15 cellular contexts compared by ENCODE assay signal in the genomic region with DNA sequence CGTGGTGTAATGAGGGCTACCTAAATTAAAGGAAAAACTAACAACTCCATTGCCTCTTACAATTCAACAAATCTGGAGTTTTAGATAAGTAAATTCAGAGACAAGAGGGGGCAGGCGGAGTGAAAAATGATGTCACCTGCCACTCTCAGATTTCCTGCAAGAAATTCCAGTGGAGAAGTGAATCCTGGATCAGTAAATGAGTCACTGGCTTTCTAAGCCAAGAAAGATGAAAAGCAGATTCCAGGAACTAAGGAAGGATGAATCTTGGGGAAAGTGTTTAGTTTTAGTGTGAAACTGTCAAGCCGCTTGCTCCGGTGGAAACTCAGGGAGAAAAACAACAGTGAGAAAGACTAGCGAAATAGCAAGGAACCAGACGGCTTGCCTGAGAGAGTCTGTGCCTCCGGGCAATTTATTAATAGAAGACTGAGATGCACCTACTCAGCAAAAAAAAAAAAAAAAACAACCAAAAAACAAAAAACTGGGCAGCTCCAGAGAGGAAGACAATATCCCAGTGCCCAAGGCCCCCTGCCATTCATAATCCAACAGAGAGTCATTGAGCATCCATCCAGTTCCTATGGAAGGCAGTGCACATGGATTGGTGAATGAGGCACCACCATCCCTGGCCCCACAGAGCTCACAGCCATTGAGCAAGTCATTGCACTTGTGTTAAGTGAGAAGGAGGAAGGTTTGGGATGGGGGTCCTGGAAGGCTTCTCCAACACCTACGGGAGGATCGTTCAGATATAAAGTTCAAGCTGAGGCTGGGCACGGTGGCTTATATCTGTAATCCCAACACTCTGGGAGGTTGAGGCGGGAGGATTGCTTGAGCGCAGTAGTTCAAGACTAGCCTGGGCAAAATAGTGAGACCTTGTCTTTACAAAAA. TPM values are rescaled to one million over a fixed set of nuclear protein-coding genes. Genes with fewer than 3 reads are reported as not detected.
A peak's percentile ranks its signal among the peaks of the same experiment; 100 is the strongest.
DNase-seq lines count a peak whose midpoint lies in the region; ATAC-seq, FAIRE-seq and TF ChIP-seq lines count a peak whose summit lies in the region.
"Had no signal": no experiment of that assay in that cellular context is flagged by ENCODE, and none has a peak within 500 bp of the region (broad histone marks: within the 10 kb centered on the region; RNA-seq: fewer than 3 reads in every experiment).

No MANE protein-coding gene starts in this region.

- peaks cover 50% of the 10 kb centered on the region for H3K4me1 ChIP-seq in GM12878 (ENCODE audit: control insufficient read depth, insufficient read depth, low read length)

- H3K4me2 ChIP-seq in GM12878 (ENCODE audit: control insufficient read depth, insufficient read depth), result peak overlapping the region; percentile 92

- POLR2A ChIA-PET in GM12878 (lab: Charles Lee), result interaction anchor here (0.8 to 5.9 kb wide), 7 partner anchors 14 to 36 kb away, joined by 3 to 42 read pairs (median 4); partner anchors contain the start of gene ATP6V0D1

- BruUV-seq in GM12878 (replicated peaks; lab: Mats Ljungman, UMichigan), result no TSS peak

- FAIRE-seq in GM12878 (lab: Jason Lieb, UNC), result no peak
- FAIRE-seq: colon had no signal

- RAD21 ChIA-PET in GM12878 (lab: Charles Lee; ENCODE audit: unreplicated experiment), result interaction anchor here (0.8 to 8.8 kb wide), 10 partner anchors 12 to 152 kb away, joined by 3 to 172 read pairs (median 6); partner anchors contain the start of genes ATP6V0D1, CARMIL2, CTCF and RIPOR1

- H3K9me3 ChIP-seq in GM12878 (replicated peaks; ENCODE audit: control insufficient read depth, insufficient read depth, low read length), result no peaks in the 10 kb centered on the region

- DNase-seq in A172 (ENCODE audit: low spot score) (peak; percentile 60), HS-5 (ENCODE audit: low read depth) (peak; percentile 61), GM12878 (ENCODE audit: low read depth, low spot score) (no peak), kidney epithelial cell (ENCODE audit: low read depth) (peak; percentile 79)
- DNase-seq in stimulated activated naive CD4-positive, alpha-beta T cell (lab: John Stamatoyannopoulos, UW), result no peak
- DNase-seq: hippocampal formation, NCI-H2029 treated with DMSO at 0.1 percent for 48 hours, substantia nigra had no signal

- H3K4me3 ChIP-seq in GM12878 (no peak overlapping the region), kidney epithelial cell (ENCODE audit: low read depth, low read length) (no peak overlapping the region)

- in situ Hi-C loops in GM12878 (cut with MboI), result loop anchor here (5.0 kb wide), 1 partner anchor 34 kb away; the partner anchor contains the start of genes AGRP and ATP6V0D1

- SMC1A ChIA-PET in GM12878 (lab: Charles Lee; ENCODE audit: uncharacterized antibody, unreplicated experiment), result interaction anchor here (0.8 to 5.9 kb wide), 17 partner anchors 10 to 256 kb away, joined by 3 to 92 read pairs (median 5); partner anchors contain the start of genes AGRP, ATP6V0D1 and RIPOR1

- no peaks in the 10 kb centered on the region for H3K27me3 ChIP-seq in GM12878 (replicated peaks in 1 of 2; ENCODE audit: control insufficient read depth in 2 of 2, insufficient read depth in 2 of 2, low read length in 1 of 2)
- no peaks in the 10 kb centered on the region for H3K27me3 ChIP-seq in kidney epithelial cell (ENCODE audit: control insufficient read depth, insufficient read depth, low read length)

- no peak for ATAC-seq in GM12878
- no peak for ATAC-seq in GM21367 (IDR thresholded peaks at IDR 0.05; ENCODE audit: unreplicated experiment)
- no peak for ATAC-seq in HG03025 (IDR thresholded peaks at IDR 0.05; ENCODE audit: low FRiP score, unreplicated experiment)
- ATAC-seq in GM21526 (IDR thresholded peaks at IDR 0.05; ENCODE audit: low FRiP score, unreplicated experiment), result no peak
- ATAC-seq: natural killer cell treated with Interleukin-12 subunit alpha and Interleukin-12 subunit beta and Interleukin-15 and Interleukin-18, amount 100 ng/mL, for 72 hours; Panc1 had no signal

- CTCF ChIA-PET in GM12878 (lab: Yijun Ruan, JAX), result interaction anchor here (0.6 to 14.1 kb wide), 19 partner anchors 9 to 717 kb away, joined by 3 to 453 read pairs (median 5); partner anchors contain the start of genes AGRP, ATP6V0D1, C16orf86 and CARMIL2

- TF ChIP-seq CTCF in GM12878 (IDR thresholded peaks at IDR 0.05 in 2 of 3, conservative IDR thresholded peaks at IDR 0.05 in 1 of 3; ENCODE audit: control insufficient read depth in 2 of 3, extremely low read depth in 1 of 3, insufficient read depth in 1 of 3, low read depth in 3 of 3, low read length in 3 of 3) (no peak), kidney epithelial cell (IDR thresholded peaks at IDR 0.05; ENCODE audit: insufficient read depth, low read length, poor library complexity, severe bottlenecking) (no peak)

- intact Hi-C loops in GM12878 (cut with micrococcal nuclease; ENCODE audit: unreplicated experiment), result no loop called here

- H3K79me2 ChIP-seq in GM12878 (ENCODE audit: control insufficient read depth, insufficient read depth, low read length), result peaks cover 4% of the 10 kb centered on the region

- no peak for TF ChIP-seq RAD21 in GM12878 (IDR thresholded peaks at IDR 0.05; ENCODE audit: insufficient read depth, low read depth, low read length)

- no peak for TF ChIP-seq POLR2A in GM12878 (IDR thresholded peaks at IDR 0.05; ENCODE audit: low read depth, low read length)

- 64% methylated on average over 12 of the region's 12 CpGs for WGBS in GM12878 (ENCODE audit: insufficient coverage, insufficient replicate concordance, low lambda C conversion rate, missing lambda C conversion rate)

- no peak overlapping the region; the same call in 1 of the 2 replicates for H3K9ac ChIP-seq in GM12878 (ENCODE audit: control insufficient read depth, insufficient read depth, low read length)

- H3K36me3 ChIP-seq in GM12878 (ENCODE audit: control insufficient read depth in 2 of 2, insufficient read depth in 2 of 2, low read length in 1 of 2) (no peaks in the 10 kb centered on the region), kidney epithelial cell (ENCODE audit: control insufficient read depth, insufficient read depth, low read length) (no peaks in the 10 kb centered on the region)

- TF ChIP-seq EP300 in GM12878 (IDR thresholded peaks at IDR 0.05; ENCODE audit: borderline replicate concordance in 1 of 2, control insufficient read depth in 1 of 2, low read depth in 2 of 2, low read length in 2 of 2), result no peak

- no peaks in the 10 kb centered on the region for H4K20me1 ChIP-seq in GM12878 (ENCODE audit: control insufficient read depth, insufficient read depth)

- H3K27ac ChIP-seq in GM12878 (ENCODE audit: control insufficient read depth, insufficient read depth), result peak overlapping the region; percentile 85

- no peak overlapping the region for H2AFZ ChIP-seq in GM12878 (ENCODE audit: control insufficient read depth, low read depth, low read length)

RNA-seq across cellular contexts. Expression of gene RIPOR1, which starts 12.1 kb away (rescaled TPM):
- total RNA-seq in A172 (2014; rRNA removed; shearing (Covaris generic)), result 21.6 and 31.6 TPM in 2 replicates
- 30.2 and 35.1 TPM in 2 replicates for total RNA-seq in GM12878 (2013; cell fraction: nucleolus; rRNA removed)
- 5.2 and 7.0 TPM in 2 replicates for total RNA-seq in GM12878 (2014; rRNA removed)
- total RNA-seq in GM12878 (2014; rRNA removed; fragmentation: Illumina TruSeq; extraction: Trizol), result 2.6 and 2.8 TPM in 2 replicates
- 28.5 and 37.0 TPM in 2 replicates for total RNA-seq in GM12878 (2021)
- 6.2 TPM for polyA plus RNA-seq in GM12878 (2011; ENCODE audit: low read depth)
- polyA plus RNA-seq in GM12878 (2011; rRNA removed), result 1.2 and 2.0 TPM in 2 replicates
- polyA plus RNA-seq in GM12878 (2011; cell fraction: cytosol; rRNA removed), result 1.1 and 1.9 TPM in 2 replicates
- 23.0 and 23.5 TPM in 2 replicates for polyA plus RNA-seq in GM12878 (2011; cell fraction: nucleus; rRNA removed)
- polyA plus RNA-seq in GM12878 (2012), result 21.5 and 24.4 TPM in 2 replicates
- polyA plus RNA-seq in GM12878 (2014; fragmentation: Illumina TruSeq; extraction: Trizol), result 7.0 and 7.9 TPM in 2 replicates
- under 1 TPM; 0.13 to 0.47 TPM for polyA plus RNA-seq in GM12878 (2014; fragmentation: Nextera tagmentation; extraction: Ambion mirVana)
- polyA plus RNA-seq in GM12878 (2014; rRNA removed), result 10.5 and 11.6 TPM in 2 replicates
- 10 to 100 TPM; 12.9 to 15.9 TPM for polyA plus RNA-seq in GM12878 (2016; fragmentation: Nextera tagmentation; extraction: Ambion mirVana)
- 2.4 and 3.7 TPM in 2 replicates for polyA minus RNA-seq in GM12878 (2011; rRNA and poly(A)+ RNA removed)
- 3.3 and 3.7 TPM in 2 replicates for polyA minus RNA-seq in GM12878 (2011; cell fraction: cytosol; rRNA and poly(A)+ RNA removed)
- polyA minus RNA-seq in GM12878 (2011; cell fraction: nucleus; rRNA and poly(A)+ RNA removed), result 6.7 and 6.8 TPM in 2 replicates
- 72.1 and 91.0 TPM in 2 replicates for total RNA-seq in kidney epithelial cell

RNA-seq across cellular contexts. Expression of gene AGRP, which starts 33.2 kb away (rescaled TPM):
- total RNA-seq in A172 (2014; rRNA removed; shearing (Covaris generic)), result not detected in 2 replicates
- not detected in 2 replicates for total RNA-seq in GM12878 (2013; cell fraction: nucleolus; rRNA removed)
- not detected in 2 replicates for total RNA-seq in GM12878 (2014; rRNA removed)
- not detected in 2 replicates for total RNA-seq in GM12878 (2014; rRNA removed; fragmentation: Illumina TruSeq; extraction: Trizol)
- not detected in 2 replicates for total RNA-seq in GM12878 (2021)
- polyA plus RNA-seq in GM12878 (2011; ENCODE audit: low read depth), result not detected
- not detected in 2 replicates for polyA plus RNA-seq in GM12878 (2011; rRNA removed)
- not detected in 2 replicates for polyA plus RNA-seq in GM12878 (2011; cell fraction: cytosol; rRNA removed)
- polyA plus RNA-seq in GM12878 (2011; cell fraction: nucleus; rRNA removed), result not detected in 2 replicates
- polyA plus RNA-seq in GM12878 (2012), result 0.27 TPM in 1 of 2 replicates, not detected in the other
- not detected in 2 replicates for polyA plus RNA-seq in GM12878 (2014; fragmentation: Illumina TruSeq; extraction: Trizol)
- under 1 TPM; 0.16 to 0.34 TPM for polyA plus RNA-seq in GM12878 (2014; fragmentation: Nextera tagmentation; extraction: Ambion mirVana)
- polyA plus RNA-seq in GM12878 (2014; rRNA removed), result 0.27 TPM in 1 of 2 replicates, not detected in the other
- polyA plus RNA-seq in GM12878 (2016; fragmentation: Nextera tagmentation; extraction: Ambion mirVana), result under 1 TPM; 0.72 to 0.75 TPM
- not detected in 2 replicates for polyA minus RNA-seq in GM12878 (2011; rRNA and poly(A)+ RNA removed)
- not detected in 2 replicates for polyA minus RNA-seq in GM12878 (2011; cell fraction: cytosol; rRNA and poly(A)+ RNA removed)
- polyA minus RNA-seq in GM12878 (2011; cell fraction: nucleus; rRNA and poly(A)+ RNA removed), result not detected in 2 replicates
- total RNA-seq in kidney epithelial cell, result not detected in 2 replicates
- total RNA-seq: activated T-helper 1 cell treated with anti-CD3 and anti-CD28 coated beads, Interleukin-12 subunit alpha, Interleukin-12 subunit beta, Interleukin-2, Interleukin-4 antibody, amounts not matched to agents 30 ng/mL and 10 ng/mL and 1 ng/mL, durations not matched to agents 14 hours and 24 hours and 36 hours; natural killer cell treated with Interleukin-12 subunit alpha and Interleukin-12 subunit beta and Interleukin-15 and Interleukin-18, amount 100 ng/mL, for 72 hours had no signal

RNA-seq across cellular contexts. Expression of gene ATP6V0D1, which starts 35.6 kb away (rescaled TPM):
- 66.8 and 77.5 TPM in 2 replicates for total RNA-seq in A172 (2014; rRNA removed; shearing (Covaris generic))
- 17.4 and 19.9 TPM in 2 replicates for total RNA-seq in GM12878 (2013; cell fraction: nucleolus; rRNA removed)
- 72.4 and 73.8 TPM in 2 replicates for total RNA-seq in GM12878 (2014; rRNA removed)
- 41.8 and 50.2 TPM in 2 replicates for total RNA-seq in GM12878 (2014; rRNA removed; fragmentation: Illumina TruSeq; extraction: Trizol)
- total RNA-seq in GM12878 (2021), result 67.7 and 71.6 TPM in 2 replicates
- 36.5 TPM for polyA plus RNA-seq in GM12878 (2011; ENCODE audit: low read depth)
- 24.5 and 56.5 TPM in 2 replicates for polyA plus RNA-seq in GM12878 (2011; rRNA removed)
- 108 and 129 TPM in 2 replicates for polyA plus RNA-seq in GM12878 (2011; cell fraction: cytosol; rRNA removed)
- 47.1 and 63.7 TPM in 2 replicates for polyA plus RNA-seq in GM12878 (2011; cell fraction: nucleus; rRNA removed)
- polyA plus RNA-seq in GM12878 (2012), result 48.2 and 55.4 TPM in 2 replicates
- polyA plus RNA-seq in GM12878 (2014; fragmentation: Illumina TruSeq; extraction: Trizol), result 35.1 and 72.2 TPM in 2 replicates
- 10 to 100 TPM; 28.1 to 30.2 TPM for polyA plus RNA-seq in GM12878 (2014; fragmentation: Nextera tagmentation; extraction: Ambion mirVana)
- polyA plus RNA-seq in GM12878 (2014; rRNA removed), result 69.0 and 81.4 TPM in 2 replicates
- 100 to 1,000 TPM; 126 to 141 TPM for polyA plus RNA-seq in GM12878 (2016; fragmentation: Nextera tagmentation; extraction: Ambion mirVana)
- polyA minus RNA-seq in GM12878 (2011; rRNA and poly(A)+ RNA removed), result 121 and 140 TPM in 2 replicates
- polyA minus RNA-seq in GM12878 (2011; cell fraction: cytosol; rRNA and poly(A)+ RNA removed), result 42.8 and 49.1 TPM in 2 replicates
- polyA minus RNA-seq in GM12878 (2011; cell fraction: nucleus; rRNA and poly(A)+ RNA removed), result 13.9 and 24.0 TPM in 2 replicates
- total RNA-seq in kidney epithelial cell, result 157 and 233 TPM in 2 replicates

RNA-seq across cellular contexts. Expression of gene CTCF, which starts 45.8 kb away (rescaled TPM):
- total RNA-seq in A172 (2014; rRNA removed; shearing (Covaris generic)), result 29.7 and 30.3 TPM in 2 replicates
- total RNA-seq in GM12878 (2013; cell fraction: nucleolus; rRNA removed), result 33.8 and 38.5 TPM in 2 replicates
- total RNA-seq in GM12878 (2014; rRNA removed) (36.7 and 37.3 TPM in 2 replicates), GM12878 (2014; rRNA removed; fragmentation: Illumina TruSeq; extraction: Trizol) (43.8 and 47.9 TPM in 2 replicates), GM12878 (2021) (42.7 and 43.6 TPM in 2 replicates), kidney epithelial cell (40.7 and 45.0 TPM in 2 replicates)
- 20.5 TPM for polyA plus RNA-seq in GM12878 (2011; ENCODE audit: low read depth)
- polyA plus RNA-seq in GM12878 (2011; rRNA removed) (36.1 and 40.1 TPM in 2 replicates), GM12878 (2014; fragmentation: Illumina TruSeq; extraction: Trizol) (52.8 and 55.0 TPM in 2 replicates), GM12878 (2014; fragmentation: Nextera tagmentation; extraction: Ambion mirVana) (10 to 100 TPM in 1 of 2 experiments, 1 to 10 TPM in 1; 9.1 to 18.3 TPM), GM12878 (2014; rRNA removed) (34.7 and 35.8 TPM in 2 replicates), GM12878 (2016; fragmentation: Nextera tagmentation; extraction: Ambion mirVana) (10 to 100 TPM; 47.5 to 51.6 TPM)
- 30.9 and 31.3 TPM in 2 replicates for polyA plus RNA-seq in GM12878 (2011; cell fraction: cytosol; rRNA removed)
- polyA plus RNA-seq in GM12878 (2011; cell fraction: nucleus; rRNA removed), result 20.5 and 25.6 TPM in 2 replicates
- polyA plus RNA-seq in GM12878 (2012), result 23.4 and 27.5 TPM in 2 replicates
- polyA minus RNA-seq in GM12878 (2011; rRNA and poly(A)+ RNA removed), result 47.4 and 57.4 TPM in 2 replicates
- 18.8 and 22.7 TPM in 2 replicates for polyA minus RNA-seq in GM12878 (2011; cell fraction: cytosol; rRNA and poly(A)+ RNA removed)
- polyA minus RNA-seq in GM12878 (2011; cell fraction: nucleus; rRNA and poly(A)+ RNA removed), result 10.6 and 22.3 TPM in 2 replicates

Comparison
In these comparisons a context has a peak if more than half of its experiments do, and no peak if none do; other contexts are left out.
1. DNase-seq: peak in A172 (single experiment), HS-5 (single experiment) and kidney epithelial cell (single experiment); none in GM12878 (single experiment) and stimulated activated naive CD4-positive, alpha-beta T cell (0 of 6).